In genomic region chr5:40834849-40835787, GRCh38 we compare ENCODE assay signal across 1 cellular context.
A peak's percentile ranks its signal among the peaks of the same experiment; 100 is the strongest.
TF ChIP-seq lines count a peak whose summit lies in the region.

Gene RPL37, minus strand, starts transcription at chr5:40835222. Its CDS starts 37 bp downstream, at chr5:40835185.

TF ChIP-seq in HepG2, 621 proteins besides CTCF, POLR2A, EP300 and RAD21 (continued from another document and continues in another):
- TF ChIP-seq, protein P1, sequence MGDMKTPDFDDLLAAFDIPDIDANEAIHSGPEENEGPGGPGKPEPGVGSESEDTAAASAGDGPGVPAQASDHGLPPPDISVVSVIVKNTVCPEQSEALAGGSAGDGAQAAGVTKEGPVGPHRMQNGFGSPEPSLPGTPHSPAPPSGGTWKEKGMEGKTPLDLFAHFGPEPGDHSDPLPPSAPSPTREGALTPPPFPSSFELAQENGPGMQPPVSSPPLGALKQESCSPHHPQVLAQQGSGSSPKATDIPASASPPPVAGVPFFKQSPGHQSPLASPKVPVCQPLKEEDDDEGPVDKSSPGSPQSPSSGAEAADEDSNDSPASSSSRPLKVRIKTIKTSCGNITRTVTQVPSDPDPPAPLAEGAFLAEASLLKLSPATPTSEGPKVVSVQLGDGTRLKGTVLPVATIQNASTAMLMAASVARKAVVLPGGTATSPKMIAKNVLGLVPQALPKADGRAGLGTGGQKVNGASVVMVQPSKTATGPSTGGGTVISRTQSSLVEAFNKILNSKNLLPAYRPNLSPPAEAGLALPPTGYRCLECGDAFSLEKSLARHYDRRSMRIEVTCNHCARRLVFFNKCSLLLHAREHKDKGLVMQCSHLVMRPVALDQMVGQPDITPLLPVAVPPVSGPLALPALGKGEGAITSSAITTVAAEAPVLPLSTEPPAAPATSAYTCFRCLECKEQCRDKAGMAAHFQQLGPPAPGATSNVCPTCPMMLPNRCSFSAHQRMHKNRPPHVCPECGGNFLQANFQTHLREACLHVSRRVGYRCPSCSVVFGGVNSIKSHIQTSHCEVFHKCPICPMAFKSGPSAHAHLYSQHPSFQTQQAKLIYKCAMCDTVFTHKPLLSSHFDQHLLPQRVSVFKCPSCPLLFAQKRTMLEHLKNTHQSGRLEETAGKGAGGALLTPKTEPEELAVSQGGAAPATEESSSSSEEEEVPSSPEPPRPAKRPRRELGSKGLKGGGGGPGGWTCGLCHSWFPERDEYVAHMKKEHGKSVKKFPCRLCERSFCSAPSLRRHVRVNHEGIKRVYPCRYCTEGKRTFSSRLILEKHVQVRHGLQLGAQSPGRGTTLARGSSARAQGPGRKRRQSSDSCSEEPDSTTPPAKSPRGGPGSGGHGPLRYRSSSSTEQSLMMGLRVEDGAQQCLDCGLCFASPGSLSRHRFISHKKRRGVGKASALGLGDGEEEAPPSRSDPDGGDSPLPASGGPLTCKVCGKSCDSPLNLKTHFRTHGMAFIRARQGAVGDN (CRISPR knock-in tag; IDR thresholded peaks at IDR 0.05), result peak; percentile 98
- TF ChIP-seq ZNF451 (CRISPR knock-in tag; IDR thresholded peaks at IDR 0.05), result no peak
- TF ChIP-seq, protein P2, sequence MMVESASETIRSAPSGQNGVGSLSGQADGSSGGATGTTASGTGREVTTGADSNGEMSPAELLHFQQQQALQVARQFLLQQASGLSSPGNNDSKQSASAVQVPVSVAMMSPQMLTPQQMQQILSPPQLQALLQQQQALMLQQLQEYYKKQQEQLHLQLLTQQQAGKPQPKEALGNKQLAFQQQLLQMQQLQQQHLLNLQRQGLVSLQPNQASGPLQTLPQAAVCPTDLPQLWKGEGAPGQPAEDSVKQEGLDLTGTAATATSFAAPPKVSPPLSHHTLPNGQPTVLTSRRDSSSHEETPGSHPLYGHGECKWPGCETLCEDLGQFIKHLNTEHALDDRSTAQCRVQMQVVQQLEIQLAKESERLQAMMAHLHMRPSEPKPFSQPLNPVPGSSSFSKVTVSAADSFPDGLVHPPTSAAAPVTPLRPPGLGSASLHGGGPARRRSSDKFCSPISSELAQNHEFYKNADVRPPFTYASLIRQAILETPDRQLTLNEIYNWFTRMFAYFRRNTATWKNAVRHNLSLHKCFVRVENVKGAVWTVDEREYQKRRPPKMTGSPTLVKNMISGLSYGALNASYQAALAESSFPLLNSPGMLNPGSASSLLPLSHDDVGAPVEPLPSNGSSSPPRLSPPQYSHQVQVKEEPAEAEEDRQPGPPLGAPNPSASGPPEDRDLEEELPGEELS (CRISPR knock-in tag; IDR thresholded peaks at IDR 0.05), result peak; percentile 81
- peak; percentile 94 for TF ChIP-seq TGIF2 (CRISPR knock-in tag; IDR thresholded peaks at IDR 0.05)
- TF ChIP-seq ZNF274 (CRISPR knock-in tag; IDR thresholded peaks at IDR 0.05), result peak; percentile 90; the same call in 1 of the 2 replicates
- TF ChIP-seq GATAD2A (CRISPR knock-in tag; IDR thresholded peaks at IDR 0.05), result peak; percentile 87
- TF ChIP-seq ATF3 (CRISPR knock-in tag; IDR thresholded peaks at IDR 0.05), result peak; percentile 37; the same call in 1 of the 2 replicates
- TF ChIP-seq ZNF784 (CRISPR knock-in tag; IDR thresholded peaks at IDR 0.05; ENCODE audit: borderline replicate concordance), result peak; percentile 91; the same call in 1 of the 2 replicates
- TF ChIP-seq TEAD3 (CRISPR knock-in tag; optimal IDR thresholded peaks at IDR 0.05; ENCODE audit: borderline replicate concordance), result peak; percentile 68
- TF ChIP-seq ZC3H4 (CRISPR knock-in tag; IDR thresholded peaks at IDR 0.05; ENCODE audit: borderline replicate concordance), result no peak; the same call in 1 of the 2 replicates
- TF ChIP-seq KLF11 (CRISPR knock-in tag; IDR thresholded peaks at IDR 0.05), result peak; percentile 95; the same call in 1 of the 2 replicates
- TF ChIP-seq, protein P3, sequence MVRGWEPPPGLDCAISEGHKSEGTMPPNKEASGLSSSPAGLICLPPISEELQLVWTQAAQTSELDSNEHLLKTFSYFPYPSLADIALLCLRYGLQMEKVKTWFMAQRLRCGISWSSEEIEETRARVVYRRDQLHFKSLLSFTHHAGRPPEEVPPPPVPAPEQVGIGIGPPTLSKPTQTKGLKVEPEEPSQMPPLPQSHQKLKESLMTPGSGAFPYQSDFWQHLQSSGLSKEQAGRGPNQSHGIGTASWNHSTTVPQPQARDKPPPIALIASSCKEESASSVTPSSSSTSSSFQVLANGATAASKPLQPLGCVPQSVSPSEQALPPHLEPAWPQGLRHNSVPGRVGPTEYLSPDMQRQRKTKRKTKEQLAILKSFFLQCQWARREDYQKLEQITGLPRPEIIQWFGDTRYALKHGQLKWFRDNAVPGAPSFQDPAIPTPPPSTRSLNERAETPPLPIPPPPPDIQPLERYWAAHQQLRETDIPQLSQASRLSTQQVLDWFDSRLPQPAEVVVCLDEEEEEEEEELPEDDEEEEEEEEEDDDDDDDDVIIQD (CRISPR knock-in tag; IDR thresholded peaks at IDR 0.05; ENCODE audit: low read depth), result peak; percentile 77
- peak; percentile 85 for TF ChIP-seq ZNF547 (CRISPR knock-in tag; IDR thresholded peaks at IDR 0.05)
- peak; percentile 91 for TF ChIP-seq RXRB (CRISPR knock-in tag; IDR thresholded peaks at IDR 0.05; ENCODE audit: borderline replicate concordance)
- peak; percentile 71 for TF ChIP-seq ZNF652 (CRISPR knock-in tag; IDR thresholded peaks at IDR 0.05; ENCODE audit: borderline replicate concordance, low read depth)
- TF ChIP-seq ZNF740 (CRISPR knock-in tag; IDR thresholded peaks at IDR 0.05), result no peak
- TF ChIP-seq PHF20 (CRISPR knock-in tag; IDR thresholded peaks at IDR 0.05), result peak; percentile 99
- TF ChIP-seq, protein P4, sequence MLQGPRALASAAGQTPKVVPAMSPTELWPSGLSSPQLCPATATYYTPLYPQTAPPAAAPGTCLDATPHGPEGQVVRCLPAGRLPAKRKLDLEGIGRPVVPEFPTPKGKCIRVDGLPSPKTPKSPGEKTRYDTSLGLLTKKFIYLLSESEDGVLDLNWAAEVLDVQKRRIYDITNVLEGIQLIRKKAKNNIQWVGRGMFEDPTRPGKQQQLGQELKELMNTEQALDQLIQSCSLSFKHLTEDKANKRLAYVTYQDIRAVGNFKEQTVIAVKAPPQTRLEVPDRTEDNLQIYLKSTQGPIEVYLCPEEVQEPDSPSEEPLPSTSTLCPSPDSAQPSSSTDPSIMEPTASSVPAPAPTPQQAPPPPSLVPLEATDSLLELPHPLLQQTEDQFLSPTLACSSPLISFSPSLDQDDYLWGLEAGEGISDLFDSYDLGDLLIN (CRISPR knock-in tag; IDR thresholded peaks at IDR 0.05; ENCODE audit: borderline replicate concordance), result no peak
- peak; percentile 82; the same call in 1 of the 2 replicates for TF ChIP-seq ZNF552 (CRISPR knock-in tag; IDR thresholded peaks at IDR 0.05; ENCODE audit: borderline replicate concordance)
- peak; percentile 97 for TF ChIP-seq ZFP91 (CRISPR knock-in tag; IDR thresholded peaks at IDR 0.05; ENCODE audit: borderline replicate concordance)
- no peak for TF ChIP-seq U2AF2 (IDR thresholded peaks at IDR 0.05; ENCODE audit: low read depth, low read length)
- TF ChIP-seq, protein P5, sequence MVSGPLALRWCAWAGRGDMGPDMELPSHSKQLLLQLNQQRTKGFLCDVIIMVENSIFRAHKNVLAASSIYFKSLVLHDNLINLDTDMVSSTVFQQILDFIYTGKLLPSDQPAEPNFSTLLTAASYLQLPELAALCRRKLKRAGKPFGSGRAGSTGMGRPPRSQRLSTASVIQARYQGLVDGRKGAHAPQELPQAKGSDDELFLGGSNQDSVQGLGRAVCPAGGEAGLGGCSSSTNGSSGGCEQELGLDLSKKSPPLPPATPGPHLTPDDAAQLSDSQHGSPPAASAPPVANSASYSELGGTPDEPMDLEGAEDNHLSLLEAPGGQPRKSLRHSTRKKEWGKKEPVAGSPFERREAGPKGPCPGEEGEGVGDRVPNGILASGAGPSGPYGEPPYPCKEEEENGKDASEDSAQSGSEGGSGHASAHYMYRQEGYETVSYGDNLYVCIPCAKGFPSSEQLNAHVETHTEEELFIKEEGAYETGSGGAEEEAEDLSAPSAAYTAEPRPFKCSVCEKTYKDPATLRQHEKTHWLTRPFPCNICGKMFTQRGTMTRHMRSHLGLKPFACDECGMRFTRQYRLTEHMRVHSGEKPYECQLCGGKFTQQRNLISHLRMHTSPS (CRISPR knock-in tag; IDR thresholded peaks at IDR 0.05; ENCODE audit: low read depth), result no peak
- no peak for TF ChIP-seq TAF15 (IDR thresholded peaks at IDR 0.05; ENCODE audit: low read depth, low read length, poor library complexity, severe bottlenecking)
- peak; percentile 93; the same call in 1 of the 2 replicates for TF ChIP-seq ZNF512B (CRISPR knock-in tag; IDR thresholded peaks at IDR 0.05; ENCODE audit: borderline replicate concordance)
- TF ChIP-seq CBFB (CRISPR knock-in tag; IDR thresholded peaks at IDR 0.05), result peak; percentile 96
- TF ChIP-seq ZNF597 (CRISPR knock-in tag; IDR thresholded peaks at IDR 0.05), result no peak
- peak; percentile 24 for TF ChIP-seq ZC3H13 (CRISPR knock-in tag; IDR thresholded peaks at IDR 0.05)
- 0 out of 2 replicates have a peak, but pooled peaks have one; percentile 75 for TF ChIP-seq MAF1 (CRISPR knock-in tag; IDR thresholded peaks at IDR 0.05; ENCODE audit: borderline replicate concordance)
- TF ChIP-seq ZMYM3 (CRISPR knock-in tag; IDR thresholded peaks at IDR 0.05), result peak; percentile 79; the same call in 1 of the 2 replicates
- TF ChIP-seq ARNTL (CRISPR knock-in tag; IDR thresholded peaks at IDR 0.05), result no peak
- peak; percentile 97 for TF ChIP-seq SALL1 (CRISPR knock-in tag; IDR thresholded peaks at IDR 0.05)
- TF ChIP-seq, protein P6, sequence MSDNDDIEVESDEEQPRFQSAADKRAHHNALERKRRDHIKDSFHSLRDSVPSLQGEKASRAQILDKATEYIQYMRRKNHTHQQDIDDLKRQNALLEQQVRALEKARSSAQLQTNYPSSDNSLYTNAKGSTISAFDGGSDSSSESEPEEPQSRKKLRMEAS (IDR thresholded peaks at IDR 0.05), result peak; percentile 95
- TF ChIP-seq, protein P7, sequence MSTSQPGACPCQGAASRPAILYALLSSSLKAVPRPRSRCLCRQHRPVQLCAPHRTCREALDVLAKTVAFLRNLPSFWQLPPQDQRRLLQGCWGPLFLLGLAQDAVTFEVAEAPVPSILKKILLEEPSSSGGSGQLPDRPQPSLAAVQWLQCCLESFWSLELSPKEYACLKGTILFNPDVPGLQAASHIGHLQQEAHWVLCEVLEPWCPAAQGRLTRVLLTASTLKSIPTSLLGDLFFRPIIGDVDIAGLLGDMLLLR (CRISPR knock-in tag; IDR thresholded peaks at IDR 0.05), result peak; percentile 81
